In the genomic region with DNA sequence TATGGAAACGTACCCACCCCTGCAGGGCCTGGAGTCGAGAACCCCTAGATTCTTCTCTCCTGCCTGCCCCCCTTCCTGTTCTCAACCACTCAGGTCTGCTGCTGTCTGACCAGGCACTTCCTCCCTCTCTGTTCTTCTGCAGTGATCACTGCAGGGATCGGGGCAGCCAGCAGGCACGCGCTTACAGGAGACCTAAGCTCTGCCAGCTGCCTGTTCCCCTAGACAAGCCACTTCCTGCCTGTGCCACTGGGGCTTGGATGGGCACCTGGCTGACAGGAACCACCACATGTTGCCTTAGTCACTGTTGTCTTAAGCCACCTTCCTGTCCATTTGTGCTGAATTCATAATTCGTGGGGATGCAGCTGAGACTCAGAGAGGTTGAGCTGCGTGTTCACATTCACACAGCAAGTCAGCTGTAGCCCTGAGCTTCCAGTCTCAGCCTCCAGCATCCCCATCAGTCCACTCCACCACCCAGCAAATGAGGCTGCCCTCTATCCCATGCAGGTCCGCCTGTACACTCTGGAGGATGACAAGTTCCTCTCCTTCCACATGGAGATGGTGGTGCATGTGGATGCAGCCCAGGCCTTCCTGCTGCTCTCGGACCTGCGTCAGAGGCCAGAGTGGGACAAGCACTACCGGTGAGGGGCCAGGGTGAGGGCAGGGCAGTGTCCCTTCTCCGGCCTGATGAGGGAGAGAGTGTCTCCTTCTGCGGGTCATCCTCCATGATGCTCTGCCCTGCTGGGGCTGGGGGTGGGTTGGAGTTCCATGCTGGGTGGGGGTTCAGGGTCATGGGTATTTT, we compare ENCODE assay signal across 9 cellular contexts. TPM values are rescaled to one million over a fixed set of nuclear protein-coding genes. Genes with fewer than 3 reads are reported as not detected.
DNase-seq lines count a peak whose midpoint lies in the region; ATAC-seq and TF ChIP-seq lines count a peak whose summit lies in the region.
"Had no signal": no experiment of that assay in that cellular context is flagged by ENCODE, and none has a peak within 500 bp of the region (broad histone marks: within the 10 kb centered on the region; RNA-seq: fewer than 3 reads in every experiment).

No MANE protein-coding gene starts in this region.

- TF ChIP-seq POLR2A in transverse colon (IDR thresholded peaks at IDR 0.05), result no peak

- peaks cover 0 to 15% (median 7%) of the 10 kb centered on the region in 4 donors for H3K4me1 ChIP-seq in transverse colon

- no peak for ATAC-seq in HG03442 (IDR thresholded peaks at IDR 0.05; ENCODE audit: unreplicated experiment)

- intact Hi-C loops in transverse colon (cut with DNase I; ENCODE audit: low total_unique reads), result no loop called here

- WGBS in transverse colon (ENCODE audit: low coverage in 1 of 2), 2 donors, result 70 to 76% methylated on average over 3 to 13 of the region's 13 CpGs

- no peaks in the 10 kb centered on the region for H3K9me3 ChIP-seq in transverse colon

- peaks cover 0 to 8% (median under 1%) of the 10 kb centered on the region in 4 donors for H3K36me3 ChIP-seq in transverse colon

- no peak overlapping the region for H3K4me3 ChIP-seq in transverse colon

- TF ChIP-seq CTCF in transverse colon (IDR thresholded peaks at IDR 0.05), result no peak

- TF ChIP-seq EP300 in transverse colon (IDR thresholded peaks at IDR 0.05; ENCODE audit: low read depth), result no peak

- in situ Hi-C loops in transverse colon (cut with MboI; ENCODE audit: low pct_ligation_motif_present in 1 of 4, low pct_unique_long_range_greater_than_20kb in 1 of 4, low sequenced_read_pairs in 3 of 4), result no loop called here

- H3K27ac ChIP-seq in transverse colon, result peak overlapping the region in 3 of 4 donors; percentile 5 to 53 (median 47)

- peak; percentile 6 for DNase-seq in activated naive CD4-positive, alpha-beta T cell treated with Interleukin-2 at 50 U/mL for 16 hours
- no peak for DNase-seq in activated naive CD4-positive, alpha-beta T cell treated with anti-CD3 and anti-CD28 coated beads, Interleukin-2, amount 50 U/mL, for 16 hours
- peak; percentile 91 for DNase-seq in RPMI8226
- DNase-seq in central memory CD4-positive, alpha-beta T cell, result peak; percentile 12
- DNase-seq in transverse colon, result no peak
- no peak for DNase-seq in DMS114 treated with DMSO at 0.1 percent for 48 hours (lab: John Stamatoyannopoulos, UW; ENCODE audit: unreplicated experiment)
- no peak for DNase-seq in T-helper 9 cell

- H3K27me3 ChIP-seq in transverse colon, result no peaks in the 10 kb centered on the region

RNA-seq across cellular contexts. Expression of a gene that starts 18.6 kb away (rescaled TPM):
- 10 to 100 TPM in 1 of 4 donors, 1 to 10 TPM in 3; 1.4 to 28.5 (median 7.1) TPM for total RNA-seq in transverse colon
- total RNA-seq: NCI-H460 had no signal

RNA-seq across cellular contexts. Expression of a gene that starts 36.8 kb away (rescaled TPM):
- total RNA-seq in transverse colon, result 10 to 100 TPM; 16.1 to 69.9 (median 30.5) TPM
- total RNA-seq: NCI-H460 had no signal

RNA-seq across cellular contexts. Expression of a gene that starts 56.7 kb away (rescaled TPM):
- 10 to 100 TPM; 70.6 to 79.7 (median 75.3) TPM for total RNA-seq in transverse colon

Comparison
In these comparisons a context has a peak if more than half of its experiments do, and no peak if none do; other contexts are left out.
1. DNase-seq: peak in activated naive CD4-positive, alpha-beta T cell treated with Interleukin-2 at 50 U/mL for 16 hours (single experiment), RPMI8226 (single experiment) and central memory CD4-positive, alpha-beta T cell (single experiment); none in activated naive CD4-positive, alpha-beta T cell treated with anti-CD3 and anti-CD28 coated beads, Interleukin-2, amount 50 U/mL, for 16 hours (single experiment), transverse colon (single experiment), DMS114 treated with DMSO at 0.1 percent for 48 hours (single experiment) and T-helper 9 cell (single experiment).